Comparison of ENCODE assay signal across 1 cellular context in the genomic region with DNA sequence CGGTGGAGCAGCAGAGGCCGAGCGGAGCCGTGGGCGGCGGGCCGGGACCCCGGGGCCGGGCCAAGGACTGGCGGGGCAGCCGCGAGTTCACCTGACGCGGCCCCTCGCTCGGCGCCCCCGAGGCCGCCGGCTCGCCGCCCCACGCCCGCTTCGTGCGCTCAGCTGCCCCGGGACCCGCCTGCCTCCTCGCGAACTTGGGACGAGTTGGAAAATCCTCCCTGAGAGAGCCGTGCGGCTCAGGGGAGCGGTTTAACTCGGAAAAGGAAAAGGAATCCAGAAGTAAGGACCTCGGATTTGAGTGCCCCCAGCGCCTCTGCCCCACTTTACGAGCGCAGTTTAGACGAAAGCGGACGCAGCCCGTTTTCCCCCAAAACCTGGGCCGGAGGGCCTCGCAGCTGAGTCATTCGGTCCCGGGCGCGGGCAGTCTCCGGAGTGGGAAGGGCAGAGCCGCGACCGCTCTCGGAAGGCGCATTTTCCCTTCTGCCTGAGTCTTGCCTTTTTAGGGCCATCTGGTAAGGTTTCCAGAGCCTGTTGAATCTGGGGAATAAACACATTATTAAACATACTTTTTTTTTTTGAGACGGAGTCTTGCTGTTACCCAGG.
A peak's percentile ranks its signal among the peaks of the same experiment; 100 is the strongest.
TF ChIP-seq lines count a peak whose summit lies in the region.

No MANE protein-coding gene starts in this region.

TF ChIP-seq in K562, 482 proteins besides CTCF, POLR2A, EP300 and RAD21 (continues in another document):
- TF ChIP-seq RBBP5 (IDR thresholded peaks at IDR 0.05; ENCODE audit: borderline replicate concordance, insufficient read depth, low read length, poor library complexity, severe bottlenecking): peak; percentile 55
- TF ChIP-seq MYC (IDR thresholded peaks at IDR 0.05; ENCODE audit: low read depth, low read length): 0 out of 2 replicates have a peak, but pooled peaks have one; percentile 17
- no peak for TF ChIP-seq MYC (CRISPR knock-in tag; IDR thresholded peaks at IDR 0.05; ENCODE audit: borderline replicate concordance, low read depth)
- TF ChIP-seq MAFG (tag; conservative IDR thresholded peaks at IDR 0.05): peak; percentile 48
- TF ChIP-seq ZNF384 (IDR thresholded peaks at IDR 0.05; ENCODE audit: low read depth, low read length): no peak
- TF ChIP-seq C11orf30 (IDR thresholded peaks at IDR 0.05; ENCODE audit: low read depth): peak; percentile 42; the same call in 1 of the 2 replicates
- TF ChIP-seq ZNF212 (CRISPR knock-in tag; IDR thresholded peaks at IDR 0.05): no peak
- TF ChIP-seq HDAC2 (IDR thresholded peaks at IDR 0.05): 0 out of 2 replicates have a peak, but pooled peaks have one; percentile 16
- peak; percentile 63 for TF ChIP-seq ZFX (CRISPR knock-in tag; IDR thresholded peaks at IDR 0.05)
- no peak for TF ChIP-seq OTX1 (CRISPR knock-in tag; IDR thresholded peaks at IDR 0.05)
- TF ChIP-seq, protein P1, sequence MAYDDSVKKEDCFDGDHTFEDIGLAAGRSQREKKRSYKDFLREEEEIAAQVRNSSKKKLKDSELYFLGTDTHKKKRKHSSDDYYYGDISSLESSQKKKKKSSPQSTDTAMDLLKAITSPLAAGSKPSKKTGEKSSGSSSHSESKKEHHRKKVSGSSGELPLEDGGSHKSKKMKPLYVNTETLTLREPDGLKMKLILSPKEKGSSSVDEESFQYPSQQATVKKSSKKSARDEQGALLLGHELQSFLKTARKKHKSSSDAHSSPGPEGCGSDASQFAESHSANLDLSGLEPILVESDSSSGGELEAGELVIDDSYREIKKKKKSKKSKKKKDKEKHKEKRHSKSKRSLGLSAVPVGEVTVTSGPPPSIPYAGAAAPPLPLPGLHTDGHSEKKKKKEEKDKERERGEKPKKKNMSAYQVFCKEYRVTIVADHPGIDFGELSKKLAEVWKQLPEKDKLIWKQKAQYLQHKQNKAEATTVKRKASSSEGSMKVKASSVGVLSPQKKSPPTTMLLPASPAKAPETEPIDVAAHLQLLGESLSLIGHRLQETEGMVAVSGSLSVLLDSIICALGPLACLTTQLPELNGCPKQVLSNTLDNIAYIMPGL (CRISPR knock-in tag; IDR thresholded peaks at IDR 0.05): 0 out of 2 replicates have a peak, but pooled peaks have one; percentile 5
- TF ChIP-seq, protein P2, sequence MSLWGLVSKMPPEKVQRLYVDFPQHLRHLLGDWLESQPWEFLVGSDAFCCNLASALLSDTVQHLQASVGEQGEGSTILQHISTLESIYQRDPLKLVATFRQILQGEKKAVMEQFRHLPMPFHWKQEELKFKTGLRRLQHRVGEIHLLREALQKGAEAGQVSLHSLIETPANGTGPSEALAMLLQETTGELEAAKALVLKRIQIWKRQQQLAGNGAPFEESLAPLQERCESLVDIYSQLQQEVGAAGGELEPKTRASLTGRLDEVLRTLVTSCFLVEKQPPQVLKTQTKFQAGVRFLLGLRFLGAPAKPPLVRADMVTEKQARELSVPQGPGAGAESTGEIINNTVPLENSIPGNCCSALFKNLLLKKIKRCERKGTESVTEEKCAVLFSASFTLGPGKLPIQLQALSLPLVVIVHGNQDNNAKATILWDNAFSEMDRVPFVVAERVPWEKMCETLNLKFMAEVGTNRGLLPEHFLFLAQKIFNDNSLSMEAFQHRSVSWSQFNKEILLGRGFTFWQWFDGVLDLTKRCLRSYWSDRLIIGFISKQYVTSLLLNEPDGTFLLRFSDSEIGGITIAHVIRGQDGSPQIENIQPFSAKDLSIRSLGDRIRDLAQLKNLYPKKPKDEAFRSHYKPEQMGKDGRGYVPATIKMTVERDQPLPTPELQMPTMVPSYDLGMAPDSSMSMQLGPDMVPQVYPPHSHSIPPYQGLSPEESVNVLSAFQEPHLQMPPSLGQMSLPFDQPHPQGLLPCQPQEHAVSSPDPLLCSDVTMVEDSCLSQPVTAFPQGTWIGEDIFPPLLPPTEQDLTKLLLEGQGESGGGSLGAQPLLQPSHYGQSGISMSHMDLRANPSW (CRISPR knock-in tag; IDR thresholded peaks at IDR 0.05): peak; percentile 64; the same call in 1 of the 2 replicates
- 0 out of 2 replicates have a peak, but pooled peaks have one; percentile 12 for TF ChIP-seq ERF (CRISPR knock-in tag; IDR thresholded peaks at IDR 0.05)
- TF ChIP-seq ATF1 (CRISPR knock-in tag; IDR thresholded peaks at IDR 0.05): no peak
- peak; percentile 89; the same call in 1 of the 2 replicates for TF ChIP-seq ATF1 (tag; IDR thresholded peaks at IDR 0.05)
- TF ChIP-seq HNRNPLL (IDR thresholded peaks at IDR 0.05; ENCODE audit: low read depth, low read length, poor library complexity, severe bottlenecking): peak; percentile 5
- 0 out of 2 replicates have a peak, but pooled peaks have one; percentile 6 for TF ChIP-seq SMAD4 (CRISPR knock-in tag; conservative IDR thresholded peaks at IDR 0.05)
- no peak for TF ChIP-seq GTF2E2 (tag; IDR thresholded peaks at IDR 0.05)
- TF ChIP-seq, protein P3, sequence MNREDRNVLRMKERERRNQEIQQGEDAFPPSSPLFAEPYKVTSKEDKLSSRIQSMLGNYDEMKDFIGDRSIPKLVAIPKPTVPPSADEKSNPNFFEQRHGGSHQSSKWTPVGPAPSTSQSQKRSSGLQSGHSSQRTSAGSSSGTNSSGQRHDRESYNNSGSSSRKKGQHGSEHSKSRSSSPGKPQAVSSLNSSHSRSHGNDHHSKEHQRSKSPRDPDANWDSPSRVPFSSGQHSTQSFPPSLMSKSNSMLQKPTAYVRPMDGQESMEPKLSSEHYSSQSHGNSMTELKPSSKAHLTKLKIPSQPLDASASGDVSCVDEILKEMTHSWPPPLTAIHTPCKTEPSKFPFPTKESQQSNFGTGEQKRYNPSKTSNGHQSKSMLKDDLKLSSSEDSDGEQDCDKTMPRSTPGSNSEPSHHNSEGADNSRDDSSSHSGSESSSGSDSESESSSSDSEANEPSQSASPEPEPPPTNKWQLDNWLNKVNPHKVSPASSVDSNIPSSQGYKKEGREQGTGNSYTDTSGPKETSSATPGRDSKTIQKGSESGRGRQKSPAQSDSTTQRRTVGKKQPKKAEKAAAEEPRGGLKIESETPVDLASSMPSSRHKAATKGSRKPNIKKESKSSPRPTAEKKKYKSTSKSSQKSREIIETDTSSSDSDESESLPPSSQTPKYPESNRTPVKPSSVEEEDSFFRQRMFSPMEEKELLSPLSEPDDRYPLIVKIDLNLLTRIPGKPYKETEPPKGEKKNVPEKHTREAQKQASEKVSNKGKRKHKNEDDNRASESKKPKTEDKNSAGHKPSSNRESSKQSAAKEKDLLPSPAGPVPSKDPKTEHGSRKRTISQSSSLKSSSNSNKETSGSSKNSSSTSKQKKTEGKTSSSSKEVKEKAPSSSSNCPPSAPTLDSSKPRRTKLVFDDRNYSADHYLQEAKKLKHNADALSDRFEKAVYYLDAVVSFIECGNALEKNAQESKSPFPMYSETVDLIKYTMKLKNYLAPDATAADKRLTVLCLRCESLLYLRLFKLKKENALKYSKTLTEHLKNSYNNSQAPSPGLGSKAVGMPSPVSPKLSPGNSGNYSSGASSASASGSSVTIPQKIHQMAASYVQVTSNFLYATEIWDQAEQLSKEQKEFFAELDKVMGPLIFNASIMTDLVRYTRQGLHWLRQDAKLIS (CRISPR knock-in tag; IDR thresholded peaks at IDR 0.05): 0 out of 2 replicates have a peak, but pooled peaks have one; percentile 22
- TF ChIP-seq PTTG1 (tag; IDR thresholded peaks at IDR 0.05; ENCODE audit: low read depth): no peak
- peak; percentile 34; the same call in 1 of the 2 replicates for TF ChIP-seq ELF1 (tag; IDR thresholded peaks at IDR 0.05)
- 0 out of 2 replicates have a peak, but pooled peaks have one; percentile 26 for TF ChIP-seq CTBP1 (IDR thresholded peaks at IDR 0.05; ENCODE audit: borderline replicate concordance)
- TF ChIP-seq SMARCE1 (IDR thresholded peaks at IDR 0.05): 0 out of 2 replicates have a peak, but pooled peaks have one; percentile 48
- TF ChIP-seq, protein P4, sequence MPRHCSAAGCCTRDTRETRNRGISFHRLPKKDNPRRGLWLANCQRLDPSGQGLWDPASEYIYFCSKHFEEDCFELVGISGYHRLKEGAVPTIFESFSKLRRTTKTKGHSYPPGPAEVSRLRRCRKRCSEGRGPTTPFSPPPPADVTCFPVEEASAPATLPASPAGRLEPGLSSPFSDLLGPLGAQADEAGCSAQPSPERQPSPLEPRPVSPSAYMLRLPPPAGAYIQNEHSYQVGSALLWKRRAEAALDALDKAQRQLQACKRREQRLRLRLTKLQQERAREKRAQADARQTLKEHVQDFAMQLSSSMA (CRISPR knock-in tag; IDR thresholded peaks at IDR 0.05): peak; percentile 83; the same call in 1 of the 2 replicates
- no peak for TF ChIP-seq TSC22D4 (tag; IDR thresholded peaks at IDR 0.05)
- TF ChIP-seq, protein P5, sequence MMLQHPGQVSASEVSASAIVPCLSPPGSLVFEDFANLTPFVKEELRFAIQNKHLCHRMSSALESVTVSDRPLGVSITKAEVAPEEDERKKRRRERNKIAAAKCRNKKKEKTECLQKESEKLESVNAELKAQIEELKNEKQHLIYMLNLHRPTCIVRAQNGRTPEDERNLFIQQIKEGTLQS (IDR thresholded peaks at IDR 0.05): peak; percentile 57
- TF ChIP-seq, protein P5 (CRISPR knock-in tag; conservative IDR thresholded peaks at IDR 0.05): peak; percentile 66
- TF ChIP-seq, protein P6, sequence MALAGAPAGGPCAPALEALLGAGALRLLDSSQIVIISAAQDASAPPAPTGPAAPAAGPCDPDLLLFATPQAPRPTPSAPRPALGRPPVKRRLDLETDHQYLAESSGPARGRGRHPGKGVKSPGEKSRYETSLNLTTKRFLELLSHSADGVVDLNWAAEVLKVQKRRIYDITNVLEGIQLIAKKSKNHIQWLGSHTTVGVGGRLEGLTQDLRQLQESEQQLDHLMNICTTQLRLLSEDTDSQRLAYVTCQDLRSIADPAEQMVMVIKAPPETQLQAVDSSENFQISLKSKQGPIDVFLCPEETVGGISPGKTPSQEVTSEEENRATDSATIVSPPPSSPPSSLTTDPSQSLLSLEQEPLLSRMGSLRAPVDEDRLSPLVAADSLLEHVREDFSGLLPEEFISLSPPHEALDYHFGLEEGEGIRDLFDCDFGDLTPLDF (CRISPR knock-in tag; IDR thresholded peaks at IDR 0.05): peak; percentile 60; the same call in 1 of the 2 replicates
- TF ChIP-seq HNRNPK (IDR thresholded peaks at IDR 0.05; ENCODE audit: low read depth, low read length, poor library complexity, severe bottlenecking): no peak
- TF ChIP-seq JUND (IDR thresholded peaks at IDR 0.05; ENCODE audit: borderline replicate concordance, low read depth, low read length): peak; percentile 47; the same call in 1 of the 2 replicates
- TF ChIP-seq JUND (tag; IDR thresholded peaks at IDR 0.05; ENCODE audit: borderline replicate concordance, low read depth, low read length): no peak
- TF ChIP-seq FOXA3 (CRISPR knock-in tag; conservative IDR thresholded peaks at IDR 0.05 in 1 of 2, IDR thresholded peaks at IDR 0.05 in 1 of 2): peak in 1 of 2 experiments; percentile 37; a peak in 1 of 4 replicates
- TF ChIP-seq CHD1 (IDR thresholded peaks at IDR 0.05; ENCODE audit: low read length): peak; percentile 98
- TF ChIP-seq NFE2 (IDR thresholded peaks at IDR 0.05; ENCODE audit: low read depth): peak; percentile 76
- TF ChIP-seq TAF7 (tag; IDR thresholded peaks at IDR 0.05): 0 out of 2 replicates have a peak, but pooled peaks have one; percentile 41
- peak; percentile 19 for TF ChIP-seq TAF9B (IDR thresholded peaks at IDR 0.05; ENCODE audit: partially characterized antibody)
- TF ChIP-seq, protein P7, sequence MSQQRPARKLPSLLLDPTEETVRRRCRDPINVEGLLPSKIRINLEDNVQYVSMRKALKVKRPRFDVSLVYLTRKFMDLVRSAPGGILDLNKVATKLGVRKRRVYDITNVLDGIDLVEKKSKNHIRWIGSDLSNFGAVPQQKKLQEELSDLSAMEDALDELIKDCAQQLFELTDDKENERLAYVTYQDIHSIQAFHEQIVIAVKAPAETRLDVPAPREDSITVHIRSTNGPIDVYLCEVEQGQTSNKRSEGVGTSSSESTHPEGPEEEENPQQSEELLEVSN (IDR thresholded peaks at IDR 0.05; ENCODE audit: borderline replicate concordance in 1 of 2, extremely low read depth in 1 of 2, insufficient read depth in 1 of 2, insufficient read length in 1 of 2, low read depth in 1 of 2, low read length in 1 of 2, poor library complexity in 1 of 2, severe bottlenecking in 1 of 2): peak in 1 of 2 experiments; percentile 9
- no peak for TF ChIP-seq KHSRP (IDR thresholded peaks at IDR 0.05)
- TF ChIP-seq, protein P8, sequence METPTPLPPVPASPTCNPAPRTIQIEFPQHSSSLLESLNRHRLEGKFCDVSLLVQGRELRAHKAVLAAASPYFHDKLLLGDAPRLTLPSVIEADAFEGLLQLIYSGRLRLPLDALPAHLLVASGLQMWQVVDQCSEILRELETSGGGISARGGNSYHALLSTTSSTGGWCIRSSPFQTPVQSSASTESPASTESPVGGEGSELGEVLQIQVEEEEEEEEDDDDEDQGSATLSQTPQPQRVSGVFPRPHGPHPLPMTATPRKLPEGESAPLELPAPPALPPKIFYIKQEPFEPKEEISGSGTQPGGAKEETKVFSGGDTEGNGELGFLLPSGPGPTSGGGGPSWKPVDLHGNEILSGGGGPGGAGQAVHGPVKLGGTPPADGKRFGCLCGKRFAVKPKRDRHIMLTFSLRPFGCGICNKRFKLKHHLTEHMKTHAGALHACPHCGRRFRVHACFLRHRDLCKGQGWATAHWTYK (CRISPR knock-in tag; IDR thresholded peaks at IDR 0.05): 0 out of 2 replicates have a peak, but pooled peaks have one; percentile 27
- TF ChIP-seq TEAD1 (CRISPR knock-in tag; IDR thresholded peaks at IDR 0.05): 0 out of 4 replicates have a peak, but pooled peaks of 1 of the 2 experiments have one; percentile 56
- TF ChIP-seq ZNF175 (CRISPR knock-in tag; IDR thresholded peaks at IDR 0.05; ENCODE audit: low read depth): peak; percentile 71; the same call in 1 of the 2 replicates
- peak; percentile 35; the same call in 1 of the 2 replicates for TF ChIP-seq ZBTB7A (IDR thresholded peaks at IDR 0.05; ENCODE audit: borderline replicate concordance, control insufficient read depth, low read depth, low read length)
- peak; percentile 2 for TF ChIP-seq HMGN3 (IDR thresholded peaks at IDR 0.05; ENCODE audit: borderline replicate concordance, extremely low read depth, insufficient read length, low read depth, low read length)
- TF ChIP-seq ZC3H8 (IDR thresholded peaks at IDR 0.05): no peak
- TF ChIP-seq, protein P9, sequence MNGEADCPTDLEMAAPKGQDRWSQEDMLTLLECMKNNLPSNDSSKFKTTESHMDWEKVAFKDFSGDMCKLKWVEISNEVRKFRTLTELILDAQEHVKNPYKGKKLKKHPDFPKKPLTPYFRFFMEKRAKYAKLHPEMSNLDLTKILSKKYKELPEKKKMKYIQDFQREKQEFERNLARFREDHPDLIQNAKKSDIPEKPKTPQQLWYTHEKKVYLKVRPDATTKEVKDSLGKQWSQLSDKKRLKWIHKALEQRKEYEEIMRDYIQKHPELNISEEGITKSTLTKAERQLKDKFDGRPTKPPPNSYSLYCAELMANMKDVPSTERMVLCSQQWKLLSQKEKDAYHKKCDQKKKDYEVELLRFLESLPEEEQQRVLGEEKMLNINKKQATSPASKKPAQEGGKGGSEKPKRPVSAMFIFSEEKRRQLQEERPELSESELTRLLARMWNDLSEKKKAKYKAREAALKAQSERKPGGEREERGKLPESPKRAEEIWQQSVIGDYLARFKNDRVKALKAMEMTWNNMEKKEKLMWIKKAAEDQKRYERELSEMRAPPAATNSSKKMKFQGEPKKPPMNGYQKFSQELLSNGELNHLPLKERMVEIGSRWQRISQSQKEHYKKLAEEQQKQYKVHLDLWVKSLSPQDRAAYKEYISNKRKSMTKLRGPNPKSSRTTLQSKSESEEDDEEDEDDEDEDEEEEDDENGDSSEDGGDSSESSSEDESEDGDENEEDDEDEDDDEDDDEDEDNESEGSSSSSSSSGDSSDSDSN (IDR thresholded peaks at IDR 0.05; ENCODE audit: borderline replicate concordance in 1 of 2, low read depth in 2 of 2, low read length in 2 of 2): peak; percentile 11 to 73
- 0 out of 2 replicates have a peak, but pooled peaks have one; percentile 18 for TF ChIP-seq MAFK (IDR thresholded peaks at IDR 0.05; ENCODE audit: low read length)
